ENCODE assay signal across 25 cellular contexts in genomic region chr17:17080781-17081180, GRCh38. TPM values are rescaled to one million over a fixed set of nuclear protein-coding genes. Genes with fewer than 3 reads are reported as not detected.
DNase-seq lines count a peak whose midpoint lies in the region; ATAC-seq and TF ChIP-seq lines count a peak whose summit lies in the region.
"Had no signal": no experiment of that assay in that cellular context is flagged by ENCODE, and none has a peak within 500 bp of the region (broad histone marks: within the 10 kb centered on the region; RNA-seq: fewer than 3 reads in every experiment).

No MANE protein-coding gene starts in this region.

- H3K27me3 ChIP-seq in tibial artery, result no peaks in the 10 kb centered on the region
- no peaks in the 10 kb centered on the region for H3K27me3 ChIP-seq in psoas muscle (ENCODE audit: insufficient read depth in 3 of 3, low read length in 2 of 3)
- H3K27me3 ChIP-seq: vagina had no signal

- no peaks in the 10 kb centered on the region for H3K27me3 Mint-ChIP-seq in chondrocyte (ENCODE audit: low read depth)
- no peaks in the 10 kb centered on the region for H3K27me3 Mint-ChIP-seq in nephron (ENCODE audit: low read depth)
- H3K27me3 Mint-ChIP-seq: activated CD4-positive, alpha-beta memory T cell treated with anti-CD3 and anti-CD28 coated beads, Interleukin-2, amount 10 ng/mL, durations not matched to agents 7 days and 5 days; activated naive CD8-positive, alpha-beta T cell treated with anti-CD3 and anti-CD28 coated beads, Interleukin-2, amount 10 ng/mL, durations not matched to agents 7 days and 5 days; naive B cell had no signal

- H3K27ac ChIP-seq in tibial artery (peak overlapping the region; percentile 59 to 64), psoas muscle (no peak overlapping the region)
- H3K27ac ChIP-seq: 22Rv1, vagina had no signal

- H3K36me3 ChIP-seq in tibial artery (peaks cover 7 to 47% (median 16%) of the 10 kb centered on the region in 3 donors), psoas muscle (ENCODE audit: insufficient read depth in 1 of 2, low read depth in 1 of 2) (peaks cover 3 to 54% of the 10 kb centered on the region in 2 donors)

- H3K36me3 Mint-ChIP-seq in chondrocyte (ENCODE audit: low read depth) (peaks cover 24% of the 10 kb centered on the region), nephron (ENCODE audit: low read depth) (peaks cover 41% of the 10 kb centered on the region)

- DNase-seq in activated effector memory CD4-positive, alpha-beta T cell treated with anti-CD3 and anti-CD28 coated beads, Interleukin-2, amount 50 U/mL, for 16 hours, result peak; percentile 47
- no peak for DNase-seq in activated effector memory CD4-positive, alpha-beta T cell treated with Interleukin-2 at 50 U/mL for 16 hours
- peak; percentile 56 for DNase-seq in chondrocyte (ENCODE audit: low spot score)
- DNase-seq in tibial artery, result peak in 1 of 2 donors; percentile 40
- no peak for DNase-seq in hippocampal formation (lab: John Stamatoyannopoulos, UW)
- no peak for DNase-seq in HPDE6-E6E7 (ENCODE audit: extremely low spot score)
- DNase-seq in psoas muscle, result no peak
- DNase-seq: activated CD4-positive, alpha-beta memory T cell treated with anti-CD3 and anti-CD28 coated beads, Interleukin-2, amount 10 ng/mL, durations not matched to agents 7 days and 5 days; activated CD4-positive, alpha-beta T cell treated with anti-CD3 and anti-CD28 coated beads for 1 hour; activated CD8-positive, alpha-beta memory T cell treated with anti-CD3 and anti-CD28 coated beads, Interleukin-2, amount 50 U/mL, for 48 hours; activated naive CD8-positive, alpha-beta T cell treated with anti-CD3 and anti-CD28 coated beads, Interleukin-2, amount 10 ng/mL, durations not matched to agents 7 days and 5 days; cerebellar nuclear complex; effector CD4-positive, alpha-beta T cell; HCEC 1CT; KG1; MM.1S; naive B cell; NCI-H1417 treated with DMSO at 0.1 percent for 48 hours; NCI-H2081 treated with DMSO at 0.1 percent for 48 hours; NCI-H748 treated with DMSO at 0.1 percent for 48 hours; stimulated activated CD4-positive, alpha-beta T cell treated with anti-CD3 and anti-CD28 coated beads, Interleukin-2, amount 100 ng/mL, for 48 hours had no signal

- WGBS in psoas muscle, 3 donors, result 82 to 87% (median 85%) methylated on average over 7 of the region's 7 CpGs

- H3K27ac Mint-ChIP-seq in chondrocyte (ENCODE audit: unreplicated experiment) (no peak overlapping the region), nephron (peak overlapping the region in 2 of 3 experiments; percentile 73 to 91)
- H3K27ac Mint-ChIP-seq: activated CD4-positive, alpha-beta memory T cell treated with anti-CD3 and anti-CD28 coated beads, Interleukin-2, amount 10 ng/mL, durations not matched to agents 7 days and 5 days; activated naive CD8-positive, alpha-beta T cell treated with anti-CD3 and anti-CD28 coated beads, Interleukin-2, amount 10 ng/mL, durations not matched to agents 7 days and 5 days; CD14-positive monocyte had no signal

- H3K9me3 Mint-ChIP-seq in chondrocyte (ENCODE audit: low read depth) (no peaks in the 10 kb centered on the region), nephron (no peaks in the 10 kb centered on the region)
- H3K9me3 Mint-ChIP-seq: activated CD4-positive, alpha-beta memory T cell treated with anti-CD3 and anti-CD28 coated beads, Interleukin-2, amount 10 ng/mL, durations not matched to agents 7 days and 5 days; activated naive CD8-positive, alpha-beta T cell treated with anti-CD3 and anti-CD28 coated beads, Interleukin-2, amount 10 ng/mL, durations not matched to agents 7 days and 5 days; CD14-positive monocyte; naive B cell had no signal

- intact Hi-C loops in tibial artery (cut with DNase I; ENCODE audit: low total_unique reads), result no loop called here
- intact Hi-C loops in psoas muscle (cut with DNase I), result no loop called here

- peaks cover 48% of the 10 kb centered on the region for H3K4me1 Mint-ChIP-seq in chondrocyte (ENCODE audit: low read depth)
- peaks cover 57% of the 10 kb centered on the region for H3K4me1 Mint-ChIP-seq in nephron
- H3K4me1 Mint-ChIP-seq: activated CD4-positive, alpha-beta memory T cell treated with anti-CD3 and anti-CD28 coated beads, Interleukin-2, amount 10 ng/mL, durations not matched to agents 7 days and 5 days; activated naive CD8-positive, alpha-beta T cell treated with anti-CD3 and anti-CD28 coated beads, Interleukin-2, amount 10 ng/mL, durations not matched to agents 7 days and 5 days; CD14-positive monocyte had no signal

- no peaks in the 10 kb centered on the region for H3K9me3 ChIP-seq in tibial artery
- H3K9me3 ChIP-seq in psoas muscle, result no peaks in the 10 kb centered on the region
- H3K9me3 ChIP-seq: vagina had no signal

- H3K4me3 ChIP-seq in tibial artery (no peak overlapping the region), psoas muscle (no peak overlapping the region)
- H3K4me3 ChIP-seq: vagina had no signal

- H3K4me1 ChIP-seq in tibial artery, result peaks cover 3 to 95% (median 72%) of the 10 kb centered on the region in 4 donors
- H3K4me1 ChIP-seq in psoas muscle, result peaks cover 65% of the 10 kb centered on the region

- H3K4me3 Mint-ChIP-seq in chondrocyte (ENCODE audit: unreplicated experiment), result no peak overlapping the region
- no peak overlapping the region for H3K4me3 Mint-ChIP-seq in nephron
- H3K4me3 Mint-ChIP-seq: activated CD4-positive, alpha-beta memory T cell treated with anti-CD3 and anti-CD28 coated beads, Interleukin-2, amount 10 ng/mL, durations not matched to agents 7 days and 5 days; activated naive CD8-positive, alpha-beta T cell treated with anti-CD3 and anti-CD28 coated beads, Interleukin-2, amount 10 ng/mL, durations not matched to agents 7 days and 5 days; CD14-positive monocyte; naive B cell had no signal

- ATAC-seq in psoas muscle, result no peak

- no peak for TF ChIP-seq CTCF in chondrocyte (IDR thresholded peaks at IDR 0.05)
- no peak for TF ChIP-seq CTCF in nephron (IDR thresholded peaks at IDR 0.05; ENCODE audit: unreplicated experiment in 3 of 3)
- no peak for TF ChIP-seq CTCF in tibial artery (IDR thresholded peaks at IDR 0.05)
- TF ChIP-seq CTCF in psoas muscle (IDR thresholded peaks at IDR 0.05), result no peak

RNA-seq across cellular contexts. Expression of gene MPRIP, which starts 38.5 kb away (rescaled TPM):
- total RNA-seq in chondrocyte, result 197 to 352 TPM (median 345 TPM) in 3 replicates
- 100 to 1,000 TPM; 228 to 322 (median 258) TPM for total RNA-seq in psoas muscle
- polyA plus RNA-seq in psoas muscle, result 100 to 1,000 TPM; 142 to 270 (median 184) TPM

Comparison
In these comparisons a context has a peak if more than half of its experiments do, and no peak if none do; other contexts are left out.
1. DNase-seq: peak in activated effector memory CD4-positive, alpha-beta T cell treated with anti-CD3 and anti-CD28 coated beads, Interleukin-2, amount 50 U/mL, for 16 hours (single experiment) and chondrocyte (single experiment); none in activated effector memory CD4-positive, alpha-beta T cell treated with Interleukin-2 at 50 U/mL for 16 hours (single experiment), hippocampal formation (0 of 2), HPDE6-E6E7 (single experiment) and psoas muscle (0 of 2).